Comparison of ENCODE assay signal across 25 cellular contexts in genomic region chr17:17167986-17168385, GRCh38.
"Had no signal": no experiment of that assay in that cellular context is flagged by ENCODE, and none has a peak within 500 bp of the region (broad histone marks: within the 10 kb centered on the region; RNA-seq: fewer than 3 reads in every experiment).

No MANE protein-coding gene starts in this region.

- H3K27ac Mint-ChIP-seq: activated B cell treated with CpG ODN at 0.5 μM for 24 hours; dendritic cell treated with granulocyte-macrophage colony-stimulating factor and Interleukin-4, amounts not matched to agents 40 ng/mL and 50 ng/mL, for 4 days had no signal

- H3K4me1 ChIP-seq: foreskin keratinocyte, pancreas had no signal

- H3K9me3 Mint-ChIP-seq: activated B cell treated with CpG ODN at 0.5 μM for 24 hours; dendritic cell treated with granulocyte-macrophage colony-stimulating factor and Interleukin-4, amounts not matched to agents 40 ng/mL and 50 ng/mL, for 4 days; immature natural killer cell; nephron; T-helper 1 cell treated with Interleukin-12 subunit alpha and Interleukin-12 subunit beta and Interleukin-4 antibody, amounts not matched to agents 30 μg/mL and 1 μg/mL, for 36 hours had no signal

- H3K27me3 ChIP-seq: brain microvascular endothelial cell, foreskin keratinocyte, neutrophil, pancreas, upper lobe of left lung had no signal

- H3K27ac ChIP-seq: brain microvascular endothelial cell, foreskin keratinocyte, neutrophil, pancreas, psoas muscle, upper lobe of left lung had no signal

- H3K4me1 Mint-ChIP-seq: activated B cell treated with CpG ODN at 0.5 μM for 24 hours had no signal

- ATAC-seq: foreskin keratinocyte; left lobe of liver; pancreas; psoas muscle; right cardiac atrium; stimulated activated naive CD8-positive, alpha-beta T cell treated with anti-CD3 and anti-CD28 coated beads, Interleukin-15, Interleukin-2, amounts not matched to agents 100 U/mL and 50 U/mL, for 24 hours had no signal

- H3K9me3 ChIP-seq: neutrophil, pancreas, psoas muscle, upper lobe of left lung had no signal

- DNase-seq: activated B cell treated with CpG ODN at 0.5 μM for 24 hours; activated CD4-positive, alpha-beta T cell treated with anti-CD3 and anti-CD28 coated beads for 4 hours; activated CD8-positive, alpha-beta memory T cell treated with anti-CD3 and anti-CD28 coated beads for 24 hours; activated CD8-positive, alpha-beta memory T cell treated with anti-CD3 and anti-CD28 coated beads, Interleukin-2, amount 50 U/mL, for 4 hours; activated effector memory CD4-positive, alpha-beta T cell treated with Interleukin-2 at 50 U/mL for 16 hours; activated naive CD4-positive, alpha-beta T cell treated with anti-CD3 and anti-CD28 coated beads, Interleukin-2, amount 50 U/mL, for 16 hours; activated T-cell treated with anti-CD3 and anti-CD28 coated beads, Interleukin-2, amount 50 U/mL, for 48 hours; brain microvascular endothelial cell; effector CD4-positive, alpha-beta T cell; erythroblast; foreskin keratinocyte; immature natural killer cell; midbrain; stimulated activated CD4-positive, alpha-beta T cell treated with anti-CD3 and anti-CD28 coated beads, Interleukin-4, amount 100 ng/mL, for 24 hours; stimulated activated naive CD8-positive, alpha-beta T cell treated with anti-CD3 and anti-CD28 coated beads, Interleukin-15, Interleukin-2, amounts not matched to agents 100 U/mL and 50 U/mL, for 24 hours; upper lobe of left lung had no signal

- H3K27me3 Mint-ChIP-seq: activated B cell treated with CpG ODN at 0.5 μM for 24 hours; dendritic cell treated with granulocyte-macrophage colony-stimulating factor and Interleukin-4, amounts not matched to agents 40 ng/mL and 50 ng/mL, for 4 days had no signal

- H3K4me3 Mint-ChIP-seq: activated B cell treated with CpG ODN at 0.5 μM for 24 hours; dendritic cell treated with granulocyte-macrophage colony-stimulating factor and Interleukin-4, amounts not matched to agents 40 ng/mL and 50 ng/mL, for 4 days; immature natural killer cell; nephron; T-helper 1 cell treated with Interleukin-12 subunit alpha and Interleukin-12 subunit beta and Interleukin-4 antibody, amounts not matched to agents 30 μg/mL and 1 μg/mL, for 36 hours had no signal

- H3K4me3 ChIP-seq: lung, pancreas, psoas muscle, upper lobe of left lung had no signal
